In genomic region chr3:15753056-15753710, GRCh38 we compare ENCODE assay signal across 1 cellular context.
TF ChIP-seq lines count a peak whose summit lies in the region.

No MANE protein-coding gene starts in this region.

TF ChIP-seq in GM12878, 131 proteins besides CTCF, POLR2A, EP300 and RAD21:
- TF ChIP-seq POLR2AphosphoS5 (IDR thresholded peaks at IDR 0.05; ENCODE audit: low read length) (0 out of 2 replicates have a peak, but pooled peaks have one; percentile 25), NRF1 (conservative IDR thresholded peaks at IDR 0.05; ENCODE audit: low read depth, low read length) (no peak)
TF ChIP-seq in GM12878: peak in this region for 1.
